1 cellular context compared by ENCODE assay signal in genomic region chr11:93197383-93198220, GRCh38.
TF ChIP-seq lines count a peak whose summit lies in the region.

Gene SLC36A4 (minus strand): TSS chr11:93197991. CDS start chr11:93197832, 159 bp downstream.

TF ChIP-seq in HepG2, 621 proteins besides CTCF, POLR2A, EP300 and RAD21 (continued from another document and continues in another):
- peak; percentile 42; the same call in 1 of the 2 replicates for TF ChIP-seq ZBED4 (CRISPR knock-in tag; IDR thresholded peaks at IDR 0.05; ENCODE audit: borderline replicate concordance)
- TF ChIP-seq ZBTB2 (CRISPR knock-in tag; IDR thresholded peaks at IDR 0.05; ENCODE audit: low read depth): peak; percentile 68
- no peak for TF ChIP-seq ZNF432 (CRISPR knock-in tag; IDR thresholded peaks at IDR 0.05; ENCODE audit: borderline replicate concordance)
- TF ChIP-seq ZNF10 (CRISPR knock-in tag; IDR thresholded peaks at IDR 0.05; ENCODE audit: borderline replicate concordance, low read depth): no peak
- no peak for TF ChIP-seq ZNF12 (CRISPR knock-in tag; IDR thresholded peaks at IDR 0.05)
- TF ChIP-seq ZBTB10 (CRISPR knock-in tag; IDR thresholded peaks at IDR 0.05; ENCODE audit: borderline replicate concordance): peak; percentile 38; the same call in 1 of the 2 replicates
- peak; percentile 85 for TF ChIP-seq HDAC1 (CRISPR knock-in tag; IDR thresholded peaks at IDR 0.05)
- peak; percentile 63; the same call in 1 of the 2 replicates for TF ChIP-seq JUNB (CRISPR knock-in tag; IDR thresholded peaks at IDR 0.05; ENCODE audit: borderline replicate concordance)
- no peak; the same call in 1 of the 2 replicates for TF ChIP-seq ZNF367 (CRISPR knock-in tag; IDR thresholded peaks at IDR 0.05; ENCODE audit: borderline replicate concordance)
- no peak for TF ChIP-seq KLF9 (CRISPR knock-in tag; IDR thresholded peaks at IDR 0.05; ENCODE audit: low read depth)
- peak; percentile 6; the same call in 1 of the 2 replicates for TF ChIP-seq RARA (CRISPR knock-in tag; IDR thresholded peaks at IDR 0.05)
- no peak for TF ChIP-seq SMYD3 (CRISPR knock-in tag; IDR thresholded peaks at IDR 0.05)
- peak; percentile 97 for TF ChIP-seq ZNF563 (CRISPR knock-in tag; IDR thresholded peaks at IDR 0.05)
- TF ChIP-seq PAWR (CRISPR knock-in tag; IDR thresholded peaks at IDR 0.05; ENCODE audit: borderline replicate concordance): no peak
- TF ChIP-seq ZFP91 (CRISPR knock-in tag; IDR thresholded peaks at IDR 0.05; ENCODE audit: borderline replicate concordance): peak; percentile 87; the same call in 1 of the 2 replicates
- TF ChIP-seq ZNF713 (CRISPR knock-in tag; IDR thresholded peaks at IDR 0.05): 0 out of 2 replicates have a peak, but pooled peaks have one; percentile 39
- peak; percentile 89; the same call in 1 of the 2 replicates for TF ChIP-seq NFKB2 (CRISPR knock-in tag; IDR thresholded peaks at IDR 0.05; ENCODE audit: borderline replicate concordance)
- TF ChIP-seq NFYC (CRISPR knock-in tag; IDR thresholded peaks at IDR 0.05): no peak
- TF ChIP-seq ZBTB3 (CRISPR knock-in tag; IDR thresholded peaks at IDR 0.05; ENCODE audit: borderline replicate concordance, low read depth): peak; percentile 62; the same call in 1 of the 2 replicates
- 0 out of 2 replicates have a peak, but pooled peaks have one; percentile 80 for TF ChIP-seq CREBL2 (CRISPR knock-in tag; IDR thresholded peaks at IDR 0.05; ENCODE audit: borderline replicate concordance)
- no peak for TF ChIP-seq IRF1 (CRISPR knock-in tag; IDR thresholded peaks at IDR 0.05; ENCODE audit: low read depth)
- TF ChIP-seq TERF1 (CRISPR knock-in tag; IDR thresholded peaks at IDR 0.05): no peak
- TF ChIP-seq KLF16 (CRISPR knock-in tag; IDR thresholded peaks at IDR 0.05): peak in 1 of 2 experiments; percentile 75; a peak in 2 of 4 replicates
- TF ChIP-seq ZNF296 (CRISPR knock-in tag; conservative IDR thresholded peaks at IDR 0.05): peak; percentile 15; the same call in 1 of the 2 replicates
- TF ChIP-seq LCORL (IDR thresholded peaks at IDR 0.05): no peak
- TF ChIP-seq LCORL (CRISPR knock-in tag; IDR thresholded peaks at IDR 0.05): no peak
- no peak for TF ChIP-seq LRRFIP1 (CRISPR knock-in tag; conservative IDR thresholded peaks at IDR 0.05)
- no peak for TF ChIP-seq ZBTB40 (IDR thresholded peaks at IDR 0.05)
- peak; percentile 74 for TF ChIP-seq ZBTB40 (CRISPR knock-in tag; IDR thresholded peaks at IDR 0.05)
- TF ChIP-seq ZNF616 (CRISPR knock-in tag; IDR thresholded peaks at IDR 0.05; ENCODE audit: low read depth): 0 out of 2 replicates have a peak, but pooled peaks have one; percentile 36
- no peak for TF ChIP-seq ZNF354B (CRISPR knock-in tag; IDR thresholded peaks at IDR 0.05)
